ENCODE assay signal across 8 cellular contexts in the genomic region with DNA sequence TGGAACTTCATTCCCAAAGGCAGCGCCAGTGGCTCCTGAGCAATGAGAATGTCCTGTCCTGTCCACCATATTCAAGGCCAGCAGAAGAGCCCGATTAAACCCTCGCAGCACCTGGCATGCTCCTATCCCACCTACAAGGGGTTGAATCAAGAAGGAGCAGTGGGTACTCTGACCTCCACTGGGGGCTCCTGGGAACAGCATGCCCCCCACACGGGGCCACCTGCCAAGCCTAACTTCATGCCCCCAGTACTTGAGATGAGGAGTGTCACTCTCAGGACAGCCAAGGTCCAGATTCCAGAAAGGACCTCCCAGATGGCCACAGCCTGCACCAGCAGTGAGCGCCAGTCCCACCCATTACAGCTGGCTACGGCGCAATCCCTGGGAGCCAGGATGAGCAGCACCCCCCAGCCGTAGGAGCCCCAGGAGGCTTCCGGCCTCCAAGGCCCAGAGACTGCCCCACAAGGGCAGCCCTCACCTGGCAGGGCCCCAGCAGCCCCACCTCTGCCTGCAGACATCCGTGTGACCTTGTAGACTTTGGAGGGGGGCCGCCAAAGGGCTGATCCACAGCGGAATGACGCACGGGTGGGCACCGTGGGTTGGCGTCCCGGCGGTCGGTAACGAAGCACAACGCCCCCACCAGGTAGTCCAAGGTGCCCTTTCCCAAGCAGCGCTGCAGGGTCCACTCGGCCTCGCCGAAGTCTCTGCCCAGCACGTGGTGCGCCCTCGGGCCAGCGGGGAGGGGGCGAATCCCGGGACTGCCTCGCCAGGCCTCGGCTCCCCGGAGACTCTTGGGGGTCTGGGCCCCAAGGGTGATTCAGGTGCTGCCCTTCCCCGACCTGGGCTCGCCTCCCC. TPM values are rescaled to one million over a fixed set of nuclear protein-coding genes. Genes with fewer than 3 reads are reported as not detected.
DNase-seq lines count a peak whose midpoint lies in the region; ATAC-seq and TF ChIP-seq lines count a peak whose summit lies in the region.

No MANE protein-coding gene starts in this region.

- peaks cover under 1% of the 10 kb centered on the region; the same call in 1 of the 2 replicates for H4K20me1 ChIP-seq in GM23248 (ENCODE audit: insufficient read depth)

- peak overlapping the region; percentile 80 for H3K4me3 ChIP-seq in GM23248
- H3K4me3 ChIP-seq in fibroblast of villous mesenchyme (ENCODE audit: low read depth, low read length): peak overlapping the region; percentile 92
- H3K4me3 ChIP-seq in gastrocnemius medialis: peak overlapping the region; percentile 67 to 84 (median 68)

- TF ChIP-seq CTCF in fibroblast of villous mesenchyme (IDR thresholded peaks at IDR 0.05; ENCODE audit: insufficient read depth, low read depth, low read length): no peak
- TF ChIP-seq CTCF in gastrocnemius medialis (IDR thresholded peaks at IDR 0.05 in 4 of 5, conservative IDR thresholded peaks at IDR 0.05 in 1 of 5): no peak

- TF ChIP-seq POLR2A in gastrocnemius medialis (IDR thresholded peaks at IDR 0.05): no peak

- peak overlapping the region; percentile 86 for H3K4me2 ChIP-seq in GM23248 (ENCODE audit: unreplicated experiment)

- peaks cover 59% of the 10 kb centered on the region for H3K79me2 ChIP-seq in GM23248 (ENCODE audit: insufficient read depth)

- no peaks in the 10 kb centered on the region for H3K27me3 Mint-ChIP-seq in T-cell

- H3K9me2 ChIP-seq in GM23248 (ENCODE audit: insufficient read depth): no peaks in the 10 kb centered on the region

- WGBS in GM23248 (ENCODE audit: low coverage in 1 of 2, low lambda C conversion rate in 2 of 2, missing lambda C conversion rate in 2 of 2), 2 experiments: 91 to 94% methylated on average over 32 to 34 of the region's 36 CpGs

- peak overlapping the region; percentile 69; the same call in 1 of the 2 replicates for H2AFZ ChIP-seq in GM23248

- H3K36me3 Mint-ChIP-seq in T-cell: peaks cover 19% of the 10 kb centered on the region

- in situ Hi-C loops in GM23248 (cut with MboI) (no loop called here), gastrocnemius medialis (cut with MboI; ENCODE audit: low sequenced_read_pairs in 4 of 4) (no loop called here)

- H3K27ac Mint-ChIP-seq in T-cell: peak overlapping the region; percentile 81 to 82

- H3K4me1 ChIP-seq in GM23248 (ENCODE audit: insufficient read depth): peaks cover 47% of the 10 kb centered on the region
- H3K4me1 ChIP-seq in gastrocnemius medialis: peaks cover 57 to 59% of the 10 kb centered on the region in 2 donors

- H3K27ac ChIP-seq in GM23248: peak overlapping the region; percentile 88
- peak overlapping the region; percentile 98 to 100 (median 99) for H3K27ac ChIP-seq in gastrocnemius medialis

- H3K9me3 ChIP-seq in GM23248 (ENCODE audit: low read depth) (no peaks in the 10 kb centered on the region), gastrocnemius medialis (no peaks in the 10 kb centered on the region)

- H3K9ac ChIP-seq in GM23248: peak overlapping the region; percentile 88

- peaks cover 48% of the 10 kb centered on the region for H3F3A ChIP-seq in GM23248 (ENCODE audit: insufficient read depth)

- ATAC-seq in T-cell (replicated peaks in 1 of 4) (no peak), gastrocnemius medialis (no peak), HG02981 (IDR thresholded peaks at IDR 0.05; ENCODE audit: unreplicated experiment) (no peak)

- H3K4me3 Mint-ChIP-seq in T-cell: peak overlapping the region; percentile 72 to 99 (median 90)

- CTCF ChIA-PET in T-cell (lab: Charles Lee): interaction anchor here in 1 of 2 donors (1.4 kb wide), 1 partner anchor 105 kb away, joined by 16 read pairs; a partner anchor contains a TSS

- H3K9me3 Mint-ChIP-seq in T-cell: no peaks in the 10 kb centered on the region

- H3K36me3 ChIP-seq in GM23248 (ENCODE audit: low read depth) (peaks cover 9% of the 10 kb centered on the region), gastrocnemius medialis (peaks cover 0 to 26% of the 10 kb centered on the region in 2 donors)

- DNase-seq in GM23248 (no peak), T-cell (no peak), fibroblast of villous mesenchyme (ENCODE audit: low read depth) (no peak), gastrocnemius medialis (no peak), SW480 (ENCODE audit: low spot score) (no peak), NCI-H2081 (lab: John Stamatoyannopoulos, UW) (no peak), cortex of kidney (lab: John Stamatoyannopoulos, UW) (no peak)

- H3K27me3 ChIP-seq in GM23248 (replicated peaks; ENCODE audit: insufficient read depth) (no peaks in the 10 kb centered on the region), gastrocnemius medialis (no peaks in the 10 kb centered on the region)

- H3K4me1 Mint-ChIP-seq in T-cell: peaks cover 59 to 68% (median 63%) of the 10 kb centered on the region in 3 donors

- intact Hi-C loops in gastrocnemius medialis (cut with DNase I; ENCODE audit: low total_unique reads): no loop called here

- POLR2A ChIA-PET in T-cell (lab: Charles Lee): interaction anchor here (0.6 to 2.1 kb wide), 5 partner anchors 8 to 253 kb away, joined by 3 to 10 read pairs (median 5); a partner anchor contains a TSS

RNA-seq across cellular contexts. Expression of a gene that starts 1.0 kb away (rescaled TPM):
- total RNA-seq in GM23248 (2014; rRNA removed; shearing (Covaris generic)): 127 and 195 TPM in 2 replicates
- polyA plus RNA-seq in GM23248 (2016; fragmentation: Nextera tagmentation; extraction: Ambion mirVana): 63.2 and 65.9 TPM in 2 replicates
- total RNA-seq in T-cell (10 to 100 TPM; 27.0 to 31.4 (median 28.6) TPM), fibroblast of villous mesenchyme (70.5 and 101 TPM in 2 replicates), gastrocnemius medialis (100 to 1,000 TPM in 2 of 4 donors, 10 to 100 TPM in 2; 55.9 to 157 (median 101) TPM)

RNA-seq across cellular contexts. Expression of a gene that starts 3.2 kb away (rescaled TPM):
- total RNA-seq in GM23248 (2014; rRNA removed; shearing (Covaris generic)): 51.1 and 55.0 TPM in 2 replicates
- polyA plus RNA-seq in GM23248 (2016; fragmentation: Nextera tagmentation; extraction: Ambion mirVana): 84.5 and 88.1 TPM in 2 replicates
- 1 to 10 TPM in 3 of 5 donors, not detected in 2; 4.4 to 7.0 (median 5.5) TPM for total RNA-seq in T-cell
- 9.1 and 9.7 TPM in 2 replicates for total RNA-seq in fibroblast of villous mesenchyme
- total RNA-seq in gastrocnemius medialis: 10 to 100 TPM; 10.1 to 66.5 (median 20.3) TPM

RNA-seq across cellular contexts. Expression of a gene that starts 7.3 kb away (rescaled TPM):
- 3.9 TPM in 1 of 2 replicates, not detected in the other for total RNA-seq in GM23248 (2014; rRNA removed; shearing (Covaris generic))
- 0.71 and 1.1 TPM in 2 replicates for polyA plus RNA-seq in GM23248 (2016; fragmentation: Nextera tagmentation; extraction: Ambion mirVana)
- total RNA-seq in T-cell (1 to 10 TPM in 2 of 5 donors, under 1 TPM in 1, not detected in 2; 0.70 to 1.2 (median 1.1) TPM), fibroblast of villous mesenchyme (under 0.01 and 0.64 TPM in 2 replicates), gastrocnemius medialis (1 to 10 TPM in 2 of 4 donors, under 1 TPM in 1, not detected in 1; 0.66 to 1.3 (median 1.1) TPM)

RNA-seq across cellular contexts. Expression of a gene that starts 20.9 kb away (rescaled TPM):
- total RNA-seq in GM23248 (2014; rRNA removed; shearing (Covaris generic)): 82.5 and 111 TPM in 2 replicates
- polyA plus RNA-seq in GM23248 (2016; fragmentation: Nextera tagmentation; extraction: Ambion mirVana): 1.3 and 1.9 TPM in 2 replicates
- total RNA-seq in T-cell (10 to 100 TPM; 38.7 to 43.3 (median 42.6) TPM), fibroblast of villous mesenchyme (69.9 and 75.1 TPM in 2 replicates), gastrocnemius medialis (10 to 100 TPM; 63.6 to 71.5 (median 68.8) TPM)

RNA-seq across cellular contexts. Expression of a gene that starts 24.1 kb away (rescaled TPM):
- total RNA-seq in GM23248 (2014; rRNA removed; shearing (Covaris generic)): 1.5 TPM in 1 of 2 replicates, not detected in the other
- 1.4 and 2.0 TPM in 2 replicates for polyA plus RNA-seq in GM23248 (2016; fragmentation: Nextera tagmentation; extraction: Ambion mirVana)
- total RNA-seq in T-cell (1 to 10 TPM; 1.3 to 5.6 (median 4.6) TPM), fibroblast of villous mesenchyme (0.43 and 0.64 TPM in 2 replicates), gastrocnemius medialis (1 to 10 TPM; 2.8 to 8.4 (median 5.0) TPM)
